ENCODE assay signal across 8 cellular contexts in the genomic region with DNA sequence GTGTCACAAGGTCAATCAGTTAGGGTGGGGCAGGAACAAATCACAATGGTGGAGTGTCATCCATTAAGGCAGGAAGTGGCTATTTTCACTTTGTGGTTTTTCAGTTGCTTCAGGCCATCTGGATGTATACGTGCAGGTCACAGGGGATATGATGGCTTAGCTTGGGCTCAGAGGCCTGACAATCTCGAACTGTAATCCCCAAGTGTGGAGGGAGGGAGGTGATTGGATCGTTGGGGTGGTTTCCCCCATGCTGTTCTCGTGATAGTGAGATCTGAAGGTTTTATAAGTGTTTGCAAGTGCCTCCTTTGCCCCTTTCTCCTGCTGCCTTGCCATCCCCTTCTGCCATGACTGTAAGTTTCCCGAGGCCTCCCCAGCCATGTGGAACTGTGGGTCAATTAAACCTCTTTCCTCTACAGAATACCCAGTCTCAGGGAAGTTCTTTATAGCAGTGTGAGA. TPM values are rescaled to one million over a fixed set of nuclear protein-coding genes. Genes with fewer than 3 reads are reported as not detected.
A peak's percentile ranks its signal among the peaks of the same experiment; 100 is the strongest.
DNase-seq lines count a peak whose midpoint lies in the region; ATAC-seq, FAIRE-seq and TF ChIP-seq lines count a peak whose summit lies in the region.

No MANE protein-coding gene starts in this region.

- intact Hi-C loops in HepG2 (cut with micrococcal nuclease; ENCODE audit: unreplicated experiment): no loop called here

- no peak for TF ChIP-seq EP300 in HepG2 (IDR thresholded peaks at IDR 0.05; ENCODE audit: low read depth in 2 of 2, low read length in 2 of 2)
- TF ChIP-seq EP300 in HepG2 (CRISPR knock-in tag; IDR thresholded peaks at IDR 0.05; ENCODE audit: borderline replicate concordance): no peak

- no peak overlapping the region for H2AFZ ChIP-seq in HepG2 (ENCODE audit: low read length)

- no peaks in the 10 kb centered on the region for H3K4me1 ChIP-seq in effector memory CD4-positive, alpha-beta T cell (ENCODE audit: control insufficient read depth, insufficient read depth, low read length, poor library complexity, severe bottlenecking)
- peaks cover 9% of the 10 kb centered on the region for H3K4me1 ChIP-seq in HepG2 (ENCODE audit: insufficient read depth, low read length)

- no peaks in the 10 kb centered on the region for H4K20me1 ChIP-seq in HepG2 (ENCODE audit: insufficient read depth, low read length)

- H3K4me2 ChIP-seq in HepG2 (ENCODE audit: low read depth, low read length): no peak overlapping the region

- DNase-seq in NAMALWA (ENCODE audit: low spot score) (peak; percentile 87), lung microvascular endothelial cell (ENCODE audit: low read depth in 2 of 2) (peak; percentile 26 to 45), HepG2 (ENCODE audit: low spot score) (no peak), GM19240 (ENCODE audit: insufficient read length, low spot score) (no peak)
- no peak for DNase-seq in effector CD4-positive, alpha-beta T cell
- no peak for DNase-seq in effector memory CD4-positive, alpha-beta T cell

- no peak overlapping the region for H3K9ac ChIP-seq in HepG2 (ENCODE audit: insufficient read depth, low read depth, low read length)

- H3K36me3 ChIP-seq in effector memory CD4-positive, alpha-beta T cell (ENCODE audit: control insufficient read depth, insufficient read depth, low read length): no peaks in the 10 kb centered on the region
- no peaks in the 10 kb centered on the region for H3K36me3 ChIP-seq in HepG2 (replicated peaks in 1 of 2; ENCODE audit: control insufficient read depth in 1 of 2, insufficient read depth in 2 of 2, low read length in 2 of 2)

- ATAC-seq in GM18870 (IDR thresholded peaks at IDR 0.05; ENCODE audit: unreplicated experiment) (peak; percentile 49), HG02623 (IDR thresholded peaks at IDR 0.05; ENCODE audit: unreplicated experiment) (peak; percentile 32), HepG2 (no peak)

- TF ChIP-seq POLR2A in HepG2 (IDR thresholded peaks at IDR 0.05; ENCODE audit: insufficient read depth in 1 of 2, low read depth in 2 of 2, low read length in 2 of 2): no peak

- in situ Hi-C loops in HepG2 (cut with HindIII; ENCODE audit: extremely low pct_ligation_motif_present, low pct_unique_long_range_greater_than_20kb): no loop called here

- no peak for TF ChIP-seq RAD21 in HepG2 (CRISPR knock-in tag; IDR thresholded peaks at IDR 0.05)

- no peaks in the 10 kb centered on the region for H3K27me3 ChIP-seq in effector memory CD4-positive, alpha-beta T cell (replicated peaks; ENCODE audit: control insufficient read depth, insufficient read depth, low read length, poor library complexity, severe bottlenecking)
- H3K27me3 ChIP-seq in HepG2 (ENCODE audit: control insufficient read depth in 1 of 2, insufficient read depth in 2 of 2, low read length in 2 of 2): no peaks in the 10 kb centered on the region

- POLR2A ChIA-PET in HepG2 (lab: Yijun Ruan, JAX): no interaction called here

- 97% methylated on average over 4 of the region's 5 CpGs for WGBS in HepG2 (ENCODE audit: low lambda C conversion rate)

- H3K9me3 ChIP-seq in effector memory CD4-positive, alpha-beta T cell (ENCODE audit: control insufficient read depth, low read length): no peaks in the 10 kb centered on the region
- no peaks in the 10 kb centered on the region for H3K9me3 ChIP-seq in HepG2 (ENCODE audit: low read length)

- TF ChIP-seq CTCF in HepG2 (CRISPR knock-in tag; IDR thresholded peaks at IDR 0.05): no peak

- FAIRE-seq in HepG2 (lab: Jason Lieb, UNC): no peak

- H3K27ac ChIP-seq in effector memory CD4-positive, alpha-beta T cell (ENCODE audit: insufficient read depth, low read length, poor library complexity, severe bottlenecking): no peak overlapping the region
- H3K27ac ChIP-seq in HepG2 (ENCODE audit: extremely low read length, insufficient read depth, low read length): no peak overlapping the region

- no peak overlapping the region for H3K4me3 ChIP-seq in effector memory CD4-positive, alpha-beta T cell (ENCODE audit: insufficient read depth, low read depth, low read length, poor library complexity, severe bottlenecking)
- H3K4me3 ChIP-seq in HepG2 (replicated peaks in 1 of 3; ENCODE audit: insufficient read depth in 1 of 3, low read depth in 2 of 3, low read length in 3 of 3): no peak overlapping the region

- no peaks in the 10 kb centered on the region for H3K79me2 ChIP-seq in HepG2 (ENCODE audit: insufficient read depth, low read length)

- CTCF ChIA-PET in HepG2 (lab: Yijun Ruan, JAX; ENCODE audit: low intra/inter-chr PET ratio, low total read pairs): no interaction called here

- no TSS peak for BruUV-seq in HepG2 (replicated peaks; lab: Mats Ljungman, UMichigan)

TF ChIP-seq in HepG2, 621 proteins besides CTCF, POLR2A, EP300 and RAD21 (continues in another document):
- TF ChIP-seq MAZ (IDR thresholded peaks at IDR 0.05; ENCODE audit: borderline replicate concordance, low read depth, low read length) (no peak), MAZ (CRISPR knock-in tag; IDR thresholded peaks at IDR 0.05; ENCODE audit: low read depth) (no peak)
- TF ChIP-seq, protein P1, sequence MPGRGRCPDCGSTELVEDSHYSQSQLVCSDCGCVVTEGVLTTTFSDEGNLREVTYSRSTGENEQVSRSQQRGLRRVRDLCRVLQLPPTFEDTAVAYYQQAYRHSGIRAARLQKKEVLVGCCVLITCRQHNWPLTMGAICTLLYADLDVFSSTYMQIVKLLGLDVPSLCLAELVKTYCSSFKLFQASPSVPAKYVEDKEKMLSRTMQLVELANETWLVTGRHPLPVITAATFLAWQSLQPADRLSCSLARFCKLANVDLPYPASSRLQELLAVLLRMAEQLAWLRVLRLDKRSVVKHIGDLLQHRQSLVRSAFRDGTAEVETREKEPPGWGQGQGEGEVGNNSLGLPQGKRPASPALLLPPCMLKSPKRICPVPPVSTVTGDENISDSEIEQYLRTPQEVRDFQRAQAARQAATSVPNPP (CRISPR knock-in tag; IDR thresholded peaks at IDR 0.05): no peak

RNA-seq across cellular contexts. Expression of a gene that starts 36.7 kb away (rescaled TPM):
- total RNA-seq in lung microvascular endothelial cell (2.8 and 4.1 TPM in 2 replicates), HepG2 (2016; rRNA removed; fragmentation: Illumina TruSeq; extraction: Trizol) (1.5 and 2.0 TPM in 2 replicates)
- total RNA-seq in HepG2 (2016; cell fraction: cytosol; rRNA removed; fragmentation: Illumina TruSeq; extraction: Trizol; ENCODE audit: low read depth): 0.40 and 0.53 TPM in 2 replicates
- 1.6 and 2.1 TPM in 2 replicates for total RNA-seq in HepG2 (2016; cell fraction: insoluble cytoplasmic fraction; rRNA removed; fragmentation: Illumina TruSeq; extraction: Trizol)
- total RNA-seq in HepG2 (2016; cell fraction: membrane; rRNA removed; fragmentation: Illumina TruSeq; extraction: Trizol): 1.9 TPM in 2 replicates
- 1.4 and 1.7 TPM in 2 replicates for total RNA-seq in HepG2 (2016; cell fraction: nucleus; rRNA removed; fragmentation: Illumina TruSeq; extraction: Trizol)
- 0.87 and 0.88 TPM in 2 replicates for polyA plus RNA-seq in HepG2 (2011; rRNA removed)
- 0.60 and 0.95 TPM in 2 replicates for polyA plus RNA-seq in HepG2 (2011; cell fraction: cytosol; rRNA removed)
- 0.32 and 0.54 TPM in 2 replicates for polyA plus RNA-seq in HepG2 (2011; cell fraction: nucleus; rRNA removed)
- polyA plus RNA-seq in HepG2 (2012): 1.0 and 1.2 TPM in 2 replicates
- polyA plus RNA-seq in HepG2 (2016; cell fraction: cytosol; fragmentation: Illumina TruSeq; extraction: Trizol; ENCODE audit: low read depth): 0.45 and 0.62 TPM in 2 replicates
- polyA plus RNA-seq in HepG2 (2016; cell fraction: insoluble cytoplasmic fraction; fragmentation: Illumina TruSeq; extraction: Trizol; ENCODE audit: low read depth): 2.5 TPM in 2 replicates
- 1.7 and 2.0 TPM in 2 replicates for polyA plus RNA-seq in HepG2 (2016; cell fraction: membrane; fragmentation: Illumina TruSeq; extraction: Trizol; ENCODE audit: low read depth)
- 1.5 and 1.7 TPM in 2 replicates for polyA plus RNA-seq in HepG2 (2016; cell fraction: nucleus; fragmentation: Illumina TruSeq; extraction: Trizol; ENCODE audit: insufficient read depth, low read depth)
- 2.4 and 36.0 TPM in 2 replicates for polyA minus RNA-seq in HepG2 (2011; rRNA and poly(A)+ RNA removed; ENCODE audit: low replicate concordance)
- polyA minus RNA-seq in HepG2 (2011; cell fraction: cytosol; rRNA and poly(A)+ RNA removed): 1.2 and 2.6 TPM in 2 replicates
- polyA minus RNA-seq in HepG2 (2011; cell fraction: nucleus; rRNA and poly(A)+ RNA removed): 1.0 and 2.4 TPM in 2 replicates

RNA-seq across cellular contexts. Expression of a gene that starts 37.1 kb away (rescaled TPM):
- total RNA-seq in lung microvascular endothelial cell (5.8 and 10.0 TPM in 2 replicates), HepG2 (2016; rRNA removed; fragmentation: Illumina TruSeq; extraction: Trizol) (7.5 and 16.3 TPM in 2 replicates)
- total RNA-seq in HepG2 (2016; cell fraction: cytosol; rRNA removed; fragmentation: Illumina TruSeq; extraction: Trizol; ENCODE audit: low read depth): 1.9 and 2.0 TPM in 2 replicates
- 7.1 and 17.4 TPM in 2 replicates for total RNA-seq in HepG2 (2016; cell fraction: insoluble cytoplasmic fraction; rRNA removed; fragmentation: Illumina TruSeq; extraction: Trizol)
- total RNA-seq in HepG2 (2016; cell fraction: membrane; rRNA removed; fragmentation: Illumina TruSeq; extraction: Trizol): 8.8 and 9.0 TPM in 2 replicates
- 7.7 and 8.1 TPM in 2 replicates for total RNA-seq in HepG2 (2016; cell fraction: nucleus; rRNA removed; fragmentation: Illumina TruSeq; extraction: Trizol)
- 17.7 and 23.5 TPM in 2 replicates for polyA plus RNA-seq in HepG2 (2011; rRNA removed)
- polyA plus RNA-seq in HepG2 (2011; cell fraction: cytosol; rRNA removed): 17.5 and 21.4 TPM in 2 replicates
- 5.4 and 6.3 TPM in 2 replicates for polyA plus RNA-seq in HepG2 (2011; cell fraction: nucleus; rRNA removed)
- 17.4 and 19.4 TPM in 2 replicates for polyA plus RNA-seq in HepG2 (2012)
- polyA plus RNA-seq in HepG2 (2016; cell fraction: cytosol; fragmentation: Illumina TruSeq; extraction: Trizol; ENCODE audit: low read depth): 3.0 and 3.9 TPM in 2 replicates
- polyA plus RNA-seq in HepG2 (2016; cell fraction: insoluble cytoplasmic fraction; fragmentation: Illumina TruSeq; extraction: Trizol; ENCODE audit: low read depth): 32.6 and 35.0 TPM in 2 replicates
- 10.4 and 10.6 TPM in 2 replicates for polyA plus RNA-seq in HepG2 (2016; cell fraction: membrane; fragmentation: Illumina TruSeq; extraction: Trizol; ENCODE audit: low read depth)
- 11.5 and 12.1 TPM in 2 replicates for polyA plus RNA-seq in HepG2 (2016; cell fraction: nucleus; fragmentation: Illumina TruSeq; extraction: Trizol; ENCODE audit: insufficient read depth, low read depth)
- polyA minus RNA-seq in HepG2 (2011; rRNA and poly(A)+ RNA removed; ENCODE audit: low replicate concordance): 18.1 and 31.8 TPM in 2 replicates
- 10.1 and 12.8 TPM in 2 replicates for polyA minus RNA-seq in HepG2 (2011; cell fraction: cytosol; rRNA and poly(A)+ RNA removed)
- polyA minus RNA-seq in HepG2 (2011; cell fraction: nucleus; rRNA and poly(A)+ RNA removed): 14.5 and 17.7 TPM in 2 replicates

Comparison
In these comparisons a context has a peak if more than half of its experiments do, and no peak if none do; other contexts are left out.
1. DNase-seq: peak in NAMALWA (single experiment) and lung microvascular endothelial cell (2 of 2); none in effector CD4-positive, alpha-beta T cell (single experiment), effector memory CD4-positive, alpha-beta T cell (0 of 3), HepG2 (single experiment) and GM19240 (single experiment).